16 cellular contexts compared by ENCODE assay signal in the genomic region with DNA sequence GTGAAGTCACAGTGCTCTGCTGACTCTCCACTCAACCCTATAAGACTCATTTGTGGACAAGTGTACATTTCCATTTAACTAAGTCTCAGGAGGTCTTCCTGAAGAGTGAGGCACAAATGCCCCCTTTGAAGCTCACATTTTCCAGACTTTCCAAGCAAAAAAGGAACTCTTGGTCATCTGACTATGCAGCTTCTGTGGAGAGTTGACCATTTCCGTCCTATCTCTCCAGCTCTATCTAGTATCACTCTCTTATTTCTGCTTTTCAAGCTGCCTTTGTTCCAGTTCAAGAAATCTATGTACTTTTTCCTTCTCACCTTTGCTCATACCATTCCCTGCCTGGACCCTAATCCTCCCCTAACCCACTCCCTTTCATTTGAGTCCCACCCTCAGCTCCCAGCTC.
"Had no signal": no experiment of that assay in that cellular context is flagged by ENCODE, and none has a peak within 500 bp of the region (broad histone marks: within the 10 kb centered on the region; RNA-seq: fewer than 3 reads in every experiment).

No MANE protein-coding gene starts in this region.

- H3K9me3 ChIP-seq: thyroid gland had no signal

- H3K27ac ChIP-seq: brain microvascular endothelial cell, thyroid gland had no signal

- ATAC-seq: activated naive CD4-positive, alpha-beta T cell treated with anti-CD3 and anti-CD28 coated beads, Interleukin-2, amount 50 U/mL, for 72 hours; activated T-helper 17 cell treated with anti-CD3 and anti-CD28 coated beads, Interleukin-2, amount 50 U/mL, for 72 hours; esophagus mucosa; natural killer cell; T-cell; WTC11 had no signal

- FAIRE-seq: endometrium had no signal

- H3K4me3 ChIP-seq: skin epidermis, thyroid gland had no signal

- H3K27me3 ChIP-seq: brain microvascular endothelial cell, thyroid gland had no signal

- H3K36me3 ChIP-seq: thyroid gland had no signal

- DNase-seq: activated CD4-positive, alpha-beta T cell treated with anti-CD3 and anti-CD28 coated beads, Interleukin-2, amount 10 ng/mL, durations not matched to agents 7 days and 5 days; activated CD8-positive, alpha-beta memory T cell treated with anti-CD3 and anti-CD28 coated beads for 24 hours; brain microvascular endothelial cell; cerebellar nuclear complex; hypothalamus; kidney glomerular epithelial cell; natural killer cell; T-cell; T1000; thyroid gland had no signal
